ENCODE assay signal across 8 cellular contexts in the genomic region with DNA sequence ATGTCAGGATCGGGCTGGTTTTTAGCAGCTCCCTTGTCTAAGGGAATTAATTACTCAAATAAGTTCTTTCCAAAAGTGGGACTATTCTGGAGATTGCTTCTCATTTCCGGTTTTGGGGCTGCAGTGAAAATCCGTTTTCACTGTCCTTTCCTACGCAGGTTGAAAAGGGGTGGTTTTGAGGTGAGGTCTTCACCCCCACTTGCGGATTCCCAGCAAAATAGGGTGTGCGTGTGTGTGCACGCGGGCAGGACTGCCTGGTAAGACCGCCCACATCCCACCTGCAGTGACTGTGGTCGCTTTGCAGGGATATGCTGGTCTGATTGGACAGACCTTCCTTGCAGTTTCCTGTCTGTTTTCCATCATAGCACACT. TPM values are rescaled to one million over a fixed set of nuclear protein-coding genes. Genes with fewer than 3 reads are reported as not detected.
DNase-seq lines count a peak whose midpoint lies in the region; ATAC-seq, FAIRE-seq and TF ChIP-seq lines count a peak whose summit lies in the region.

No MANE protein-coding gene starts in this region.

- intact Hi-C loops in prostate gland (cut with DNase I): loop anchor here (2.0 kb wide), 1 partner anchor 255 kb away; no protein-coding TSS in a partner anchor

- WGBS in A549 (ENCODE audit: missing lambda C conversion rate): 77% methylated on average over 10 of the region's 10 CpGs
- 87% methylated on average over 10 of the region's 10 CpGs for whole genome bisulfite sequencing in HUES64
- WGBS in prostate gland: 40% methylated on average over 10 of the region's 10 CpGs

- TF ChIP-seq CTCF in A549 (IDR thresholded peaks at IDR 0.05) (no peak), fibroblast of pulmonary artery (IDR thresholded peaks at IDR 0.05; ENCODE audit: low read length, missing control alignments) (no peak), prostate gland (IDR thresholded peaks at IDR 0.05) (no peak)

- H3K27me3 ChIP-seq in HUES64 (ENCODE audit: insufficient read depth, low read length) (no peaks in the 10 kb centered on the region), prostate gland (replicated peaks; ENCODE audit: insufficient read depth) (no peaks in the 10 kb centered on the region)

- TF ChIP-seq POLR2A in A549 (IDR thresholded peaks at IDR 0.05; ENCODE audit: low read length) (0 out of 2 replicates have a peak, but pooled peaks have one; percentile 12), prostate gland (IDR thresholded peaks at IDR 0.05) (no peak)

- H3K27ac ChIP-seq in A549 (peak overlapping the region; percentile 71 to 89), HUES64 (ENCODE audit: low read depth, low read length) (peak overlapping the region; percentile 45; the same call in 1 of the 2 replicates), prostate gland (peak overlapping the region; percentile 60 to 73)

- no peak for DNase-seq in A549 (ENCODE audit: low read depth in 1 of 2, low spot score in 1 of 2)
- DNase-seq in activated T-cell treated with anti-CD3 and anti-CD28 coated beads, Interleukin-2, amount 50 U/mL, for 1 hour: peak; percentile 42
- DNase-seq in fibroblast of pulmonary artery (ENCODE audit: low read depth): no peak
- no peak for DNase-seq in prostate gland (ENCODE audit: low spot score)
- DNase-seq in putamen (ENCODE audit: low spot score): no peak

- peak overlapping the region; percentile 63 for H3K4me3 ChIP-seq in A549
- H3K4me3 ChIP-seq in HUES64 (ENCODE audit: low read length): peak overlapping the region; percentile 95
- H3K4me3 ChIP-seq in fibroblast of pulmonary artery (replicated peaks; ENCODE audit: low read depth, low read length): peak overlapping the region; percentile 71
- H3K4me3 ChIP-seq in prostate gland: peak overlapping the region; percentile 54 to 62

- peak overlapping the region; percentile 77 for H3K9ac ChIP-seq in HUES64 (ENCODE audit: low read depth, low read length)

- no peak for TF ChIP-seq EP300 in A549 (IDR thresholded peaks at IDR 0.05)

- H3K36me3 ChIP-seq in HUES64 (ENCODE audit: insufficient read depth, low read length) (no peaks in the 10 kb centered on the region), prostate gland (no peaks in the 10 kb centered on the region)

- POLR2A ChIA-PET in A549 (lab: Yijun Ruan, JAX): interaction anchor here (1.3 to 1.7 kb wide), 4 partner anchors 12 to 496 kb away, joined by 3 to 7 read pairs (median 7); a partner anchor contains a TSS

- ATAC-seq in A549: peak; percentile 16 to 25; a peak in 4 of 6 replicates
- ATAC-seq in GM19351 (IDR thresholded peaks at IDR 0.05; ENCODE audit: unreplicated experiment): peak; percentile 33
- ATAC-seq in GM21526 (IDR thresholded peaks at IDR 0.05; ENCODE audit: low FRiP score, unreplicated experiment): no peak

- H3K4me1 ChIP-seq in A549 (peaks cover 9% of the 10 kb centered on the region; the same call in 1 of the 3 replicates), HUES64 (ENCODE audit: insufficient read depth, low read length) (peaks cover 3% of the 10 kb centered on the region; the same call in 1 of the 2 replicates), prostate gland (replicated peaks) (no peaks in the 10 kb centered on the region)

- CTCF ChIA-PET in A549 (lab: Yijun Ruan, JAX): interaction anchor here (1.1 to 4.0 kb wide), 3 partner anchors 13 to 257 kb away, joined by 3 to 20 read pairs (median 8); no protein-coding TSS in a partner anchor

- peak overlapping the region; percentile 82 for H3K4me2 ChIP-seq in A549

- no peak for FAIRE-seq in A549 (lab: Jason Lieb, UNC)

- H3K9me3 ChIP-seq in A549 (no peaks in the 10 kb centered on the region), HUES64 (ENCODE audit: insufficient read depth, low read depth, low read length) (no peaks in the 10 kb centered on the region), prostate gland (no peaks in the 10 kb centered on the region)

- no peak for TF ChIP-seq RAD21 in A549 (conservative IDR thresholded peaks at IDR 0.05 in 1 of 2, IDR thresholded peaks at IDR 0.05 in 1 of 2)

TF ChIP-seq in A549, 52 proteins besides CTCF, POLR2A, EP300 and RAD21:
- TF ChIP-seq, protein P1, sequence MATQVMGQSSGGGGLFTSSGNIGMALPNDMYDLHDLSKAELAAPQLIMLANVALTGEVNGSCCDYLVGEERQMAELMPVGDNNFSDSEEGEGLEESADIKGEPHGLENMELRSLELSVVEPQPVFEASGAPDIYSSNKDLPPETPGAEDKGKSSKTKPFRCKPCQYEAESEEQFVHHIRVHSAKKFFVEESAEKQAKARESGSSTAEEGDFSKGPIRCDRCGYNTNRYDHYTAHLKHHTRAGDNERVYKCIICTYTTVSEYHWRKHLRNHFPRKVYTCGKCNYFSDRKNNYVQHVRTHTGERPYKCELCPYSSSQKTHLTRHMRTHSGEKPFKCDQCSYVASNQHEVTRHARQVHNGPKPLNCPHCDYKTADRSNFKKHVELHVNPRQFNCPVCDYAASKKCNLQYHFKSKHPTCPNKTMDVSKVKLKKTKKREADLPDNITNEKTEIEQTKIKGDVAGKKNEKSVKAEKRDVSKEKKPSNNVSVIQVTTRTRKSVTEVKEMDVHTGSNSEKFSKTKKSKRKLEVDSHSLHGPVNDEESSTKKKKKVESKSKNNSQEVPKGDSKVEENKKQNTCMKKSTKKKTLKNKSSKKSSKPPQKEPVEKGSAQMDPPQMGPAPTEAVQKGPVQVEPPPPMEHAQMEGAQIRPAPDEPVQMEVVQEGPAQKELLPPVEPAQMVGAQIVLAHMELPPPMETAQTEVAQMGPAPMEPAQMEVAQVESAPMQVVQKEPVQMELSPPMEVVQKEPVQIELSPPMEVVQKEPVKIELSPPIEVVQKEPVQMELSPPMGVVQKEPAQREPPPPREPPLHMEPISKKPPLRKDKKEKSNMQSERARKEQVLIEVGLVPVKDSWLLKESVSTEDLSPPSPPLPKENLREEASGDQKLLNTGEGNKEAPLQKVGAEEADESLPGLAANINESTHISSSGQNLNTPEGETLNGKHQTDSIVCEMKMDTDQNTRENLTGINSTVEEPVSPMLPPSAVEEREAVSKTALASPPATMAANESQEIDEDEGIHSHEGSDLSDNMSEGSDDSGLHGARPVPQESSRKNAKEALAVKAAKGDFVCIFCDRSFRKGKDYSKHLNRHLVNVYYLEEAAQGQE (IDR thresholded peaks at IDR 0.05): no peak
- TF ChIP-seq RNF2 (IDR thresholded peaks at IDR 0.05; ENCODE audit: borderline replicate concordance, low read depth) (no peak), ESRRA (IDR thresholded peaks at IDR 0.05; ENCODE audit: borderline replicate concordance, low read length) (no peak), CHD4 (IDR thresholded peaks at IDR 0.05; ENCODE audit: borderline replicate concordance) (no peak), GATA3 (IDR thresholded peaks at IDR 0.05; ENCODE audit: borderline replicate concordance) (no peak), EHMT2 (IDR thresholded peaks at IDR 0.05; ENCODE audit: low read depth) (no peak), PHF8 (IDR thresholded peaks at IDR 0.05; ENCODE audit: borderline replicate concordance, low read depth) (no peak), FOXS1 (CRISPR knock-in tag; IDR thresholded peaks at IDR 0.05) (no peak), NFE2L2 (conservative IDR thresholded peaks at IDR 0.05; ENCODE audit: low read length) (no peak), ZNF302 (CRISPR knock-in tag; IDR thresholded peaks at IDR 0.05) (no peak), HOXB13 (CRISPR knock-in tag; IDR thresholded peaks at IDR 0.05; ENCODE audit: low read depth) (no peak), TP53 (CRISPR knock-in tag; IDR thresholded peaks at IDR 0.05) (no peak), JUNB (IDR thresholded peaks at IDR 0.05) (no peak), SMC3 (IDR thresholded peaks at IDR 0.05) (no peak), RARB (CRISPR knock-in tag; IDR thresholded peaks at IDR 0.05) (no peak), NR3C1 (IDR thresholded peaks at IDR 0.05) (no peak), ZFP36 (IDR thresholded peaks at IDR 0.05; ENCODE audit: borderline replicate concordance, partially characterized antibody) (no peak), CBX8 (IDR thresholded peaks at IDR 0.05) (no peak)
- TF ChIP-seq, protein P2, sequence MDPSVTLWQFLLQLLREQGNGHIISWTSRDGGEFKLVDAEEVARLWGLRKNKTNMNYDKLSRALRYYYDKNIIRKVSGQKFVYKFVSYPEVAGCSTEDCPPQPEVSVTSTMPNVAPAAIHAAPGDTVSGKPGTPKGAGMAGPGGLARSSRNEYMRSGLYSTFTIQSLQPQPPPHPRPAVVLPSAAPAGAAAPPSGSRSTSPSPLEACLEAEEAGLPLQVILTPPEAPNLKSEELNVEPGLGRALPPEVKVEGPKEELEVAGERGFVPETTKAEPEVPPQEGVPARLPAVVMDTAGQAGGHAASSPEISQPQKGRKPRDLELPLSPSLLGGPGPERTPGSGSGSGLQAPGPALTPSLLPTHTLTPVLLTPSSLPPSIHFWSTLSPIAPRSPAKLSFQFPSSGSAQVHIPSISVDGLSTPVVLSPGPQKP (IDR thresholded peaks at IDR 0.05; ENCODE audit: low read depth, low read length): no peak

RNA-seq across cellular contexts. Expression of a gene that starts 0.5 kb away (rescaled TPM):
- polyA plus RNA-seq in A549 (2011; rRNA removed) (6.5 and 7.0 TPM in 2 replicates), A549 (2017; fragmentation: RNase III; extraction: RNeasy Plus Mini Kit Qiagen cat#74134 plus additional on column Dnase treatment) (2.4 to 2.9 TPM (median 2.7 TPM) in 3 replicates)
- polyA plus RNA-seq in A549 (2012; cell fraction: cytosol; rRNA removed): 1.7 and 2.3 TPM in 2 replicates
- 1.5 TPM in 2 replicates for polyA plus RNA-seq in A549 (2012; cell fraction: nucleus; rRNA removed)
- 21.9 and 23.6 TPM in 2 replicates for polyA minus RNA-seq in A549 (2011; rRNA and poly(A)+ RNA removed)
- 2.4 TPM for polyA plus RNA-seq in HUES64 (2013, experiment 1 of 2)
- 3.1 TPM for polyA plus RNA-seq in HUES64 (2013, experiment 2 of 2)
- total RNA-seq in prostate gland: 10 to 100 TPM; 17.0 to 28.6 TPM
